Comparison of ENCODE assay signal across 2 cellular contexts in the genomic region with DNA sequence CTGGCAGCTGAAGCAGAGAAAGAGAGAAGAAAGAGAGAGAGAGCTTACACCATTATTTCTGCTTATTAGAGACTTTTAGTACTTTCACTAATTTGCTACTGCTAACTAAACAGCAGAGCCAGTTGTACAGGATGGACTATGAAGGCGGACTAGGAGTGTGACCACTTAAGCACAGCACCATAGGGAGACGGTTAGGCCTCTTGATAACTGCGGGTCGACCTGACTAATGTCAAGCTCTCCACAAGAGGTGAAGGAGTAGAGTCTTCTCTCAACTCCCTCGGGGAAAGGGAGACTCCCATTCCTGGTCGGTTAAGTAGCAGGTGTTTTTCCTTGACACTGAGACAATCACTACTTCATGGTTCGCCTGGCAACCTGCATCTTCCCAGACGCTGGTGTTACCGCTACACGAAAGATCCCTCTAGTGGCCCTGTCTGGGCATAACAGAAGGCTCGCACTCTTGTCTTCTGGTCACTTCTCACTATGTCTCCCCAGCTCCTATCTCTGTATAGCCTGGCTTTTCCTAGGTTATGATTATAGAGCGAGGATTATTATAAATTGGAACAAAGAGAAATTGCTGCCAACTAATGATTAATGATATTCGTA.
TF ChIP-seq lines count a peak whose summit lies in the region.

No MANE protein-coding gene starts in this region.

TF ChIP-seq in IMR-90, 13 proteins besides CTCF, POLR2A, EP300 and RAD21:
- no peak for TF ChIP-seq BHLHE40 (IDR thresholded peaks at IDR 0.05; ENCODE audit: low read depth, low read length)
- TF ChIP-seq, protein P1, sequence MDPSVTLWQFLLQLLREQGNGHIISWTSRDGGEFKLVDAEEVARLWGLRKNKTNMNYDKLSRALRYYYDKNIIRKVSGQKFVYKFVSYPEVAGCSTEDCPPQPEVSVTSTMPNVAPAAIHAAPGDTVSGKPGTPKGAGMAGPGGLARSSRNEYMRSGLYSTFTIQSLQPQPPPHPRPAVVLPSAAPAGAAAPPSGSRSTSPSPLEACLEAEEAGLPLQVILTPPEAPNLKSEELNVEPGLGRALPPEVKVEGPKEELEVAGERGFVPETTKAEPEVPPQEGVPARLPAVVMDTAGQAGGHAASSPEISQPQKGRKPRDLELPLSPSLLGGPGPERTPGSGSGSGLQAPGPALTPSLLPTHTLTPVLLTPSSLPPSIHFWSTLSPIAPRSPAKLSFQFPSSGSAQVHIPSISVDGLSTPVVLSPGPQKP (IDR thresholded peaks at IDR 0.05; ENCODE audit: borderline replicate concordance, low read depth, low read length), result no peak
- TF ChIP-seq SMC3 (IDR thresholded peaks at IDR 0.05; ENCODE audit: low read depth, low read length), result peak; percentile 41
- TF ChIP-seq RFX5 (IDR thresholded peaks at IDR 0.05; ENCODE audit: low read depth, low read length), result no peak
- no peak for TF ChIP-seq MXI1 (IDR thresholded peaks at IDR 0.05; ENCODE audit: borderline replicate concordance, low read depth, low read length)
- no peak for TF ChIP-seq FOS (IDR thresholded peaks at IDR 0.05; ENCODE audit: low read depth, low read length)

TF ChIP-seq in WTC11, 78 proteins besides CTCF, POLR2A, EP300 and RAD21:
- TF ChIP-seq FOXP1 (CRISPR knock-in tag; IDR thresholded peaks at IDR 0.05; ENCODE audit: borderline replicate concordance) (no peak), FOXJ3 (CRISPR knock-in tag; IDR thresholded peaks at IDR 0.05; ENCODE audit: borderline replicate concordance) (no peak), CREB1 (CRISPR knock-in tag; IDR thresholded peaks at IDR 0.05) (no peak), SP1 (CRISPR knock-in tag; conservative IDR thresholded peaks at IDR 0.05) (no peak), ZNF232 (CRISPR knock-in tag; IDR thresholded peaks at IDR 0.05) (no peak), FOXK1 (CRISPR knock-in tag; IDR thresholded peaks at IDR 0.05) (no peak), RELA (CRISPR knock-in tag; IDR thresholded peaks at IDR 0.05; ENCODE audit: borderline replicate concordance) (no peak), USF1 (CRISPR knock-in tag; IDR thresholded peaks at IDR 0.05) (no peak), ZNF138 (CRISPR knock-in tag; conservative IDR thresholded peaks at IDR 0.05) (no peak), GTF2I (CRISPR knock-in tag; conservative IDR thresholded peaks at IDR 0.05) (no peak), ZNF263 (CRISPR knock-in tag; IDR thresholded peaks at IDR 0.05; ENCODE audit: low read depth) (no peak), PRRX2 (CRISPR knock-in tag; IDR thresholded peaks at IDR 0.05) (no peak), E2F4 (CRISPR knock-in tag; IDR thresholded peaks at IDR 0.05; ENCODE audit: borderline replicate concordance, low read depth) (no peak), NFE2L1 (CRISPR knock-in tag; IDR thresholded peaks at IDR 0.05) (no peak)
- TF ChIP-seq, protein P2, sequence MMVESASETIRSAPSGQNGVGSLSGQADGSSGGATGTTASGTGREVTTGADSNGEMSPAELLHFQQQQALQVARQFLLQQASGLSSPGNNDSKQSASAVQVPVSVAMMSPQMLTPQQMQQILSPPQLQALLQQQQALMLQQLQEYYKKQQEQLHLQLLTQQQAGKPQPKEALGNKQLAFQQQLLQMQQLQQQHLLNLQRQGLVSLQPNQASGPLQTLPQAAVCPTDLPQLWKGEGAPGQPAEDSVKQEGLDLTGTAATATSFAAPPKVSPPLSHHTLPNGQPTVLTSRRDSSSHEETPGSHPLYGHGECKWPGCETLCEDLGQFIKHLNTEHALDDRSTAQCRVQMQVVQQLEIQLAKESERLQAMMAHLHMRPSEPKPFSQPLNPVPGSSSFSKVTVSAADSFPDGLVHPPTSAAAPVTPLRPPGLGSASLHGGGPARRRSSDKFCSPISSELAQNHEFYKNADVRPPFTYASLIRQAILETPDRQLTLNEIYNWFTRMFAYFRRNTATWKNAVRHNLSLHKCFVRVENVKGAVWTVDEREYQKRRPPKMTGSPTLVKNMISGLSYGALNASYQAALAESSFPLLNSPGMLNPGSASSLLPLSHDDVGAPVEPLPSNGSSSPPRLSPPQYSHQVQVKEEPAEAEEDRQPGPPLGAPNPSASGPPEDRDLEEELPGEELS (CRISPR knock-in tag; IDR thresholded peaks at IDR 0.05), result no peak
- TF ChIP-seq, protein P3, sequence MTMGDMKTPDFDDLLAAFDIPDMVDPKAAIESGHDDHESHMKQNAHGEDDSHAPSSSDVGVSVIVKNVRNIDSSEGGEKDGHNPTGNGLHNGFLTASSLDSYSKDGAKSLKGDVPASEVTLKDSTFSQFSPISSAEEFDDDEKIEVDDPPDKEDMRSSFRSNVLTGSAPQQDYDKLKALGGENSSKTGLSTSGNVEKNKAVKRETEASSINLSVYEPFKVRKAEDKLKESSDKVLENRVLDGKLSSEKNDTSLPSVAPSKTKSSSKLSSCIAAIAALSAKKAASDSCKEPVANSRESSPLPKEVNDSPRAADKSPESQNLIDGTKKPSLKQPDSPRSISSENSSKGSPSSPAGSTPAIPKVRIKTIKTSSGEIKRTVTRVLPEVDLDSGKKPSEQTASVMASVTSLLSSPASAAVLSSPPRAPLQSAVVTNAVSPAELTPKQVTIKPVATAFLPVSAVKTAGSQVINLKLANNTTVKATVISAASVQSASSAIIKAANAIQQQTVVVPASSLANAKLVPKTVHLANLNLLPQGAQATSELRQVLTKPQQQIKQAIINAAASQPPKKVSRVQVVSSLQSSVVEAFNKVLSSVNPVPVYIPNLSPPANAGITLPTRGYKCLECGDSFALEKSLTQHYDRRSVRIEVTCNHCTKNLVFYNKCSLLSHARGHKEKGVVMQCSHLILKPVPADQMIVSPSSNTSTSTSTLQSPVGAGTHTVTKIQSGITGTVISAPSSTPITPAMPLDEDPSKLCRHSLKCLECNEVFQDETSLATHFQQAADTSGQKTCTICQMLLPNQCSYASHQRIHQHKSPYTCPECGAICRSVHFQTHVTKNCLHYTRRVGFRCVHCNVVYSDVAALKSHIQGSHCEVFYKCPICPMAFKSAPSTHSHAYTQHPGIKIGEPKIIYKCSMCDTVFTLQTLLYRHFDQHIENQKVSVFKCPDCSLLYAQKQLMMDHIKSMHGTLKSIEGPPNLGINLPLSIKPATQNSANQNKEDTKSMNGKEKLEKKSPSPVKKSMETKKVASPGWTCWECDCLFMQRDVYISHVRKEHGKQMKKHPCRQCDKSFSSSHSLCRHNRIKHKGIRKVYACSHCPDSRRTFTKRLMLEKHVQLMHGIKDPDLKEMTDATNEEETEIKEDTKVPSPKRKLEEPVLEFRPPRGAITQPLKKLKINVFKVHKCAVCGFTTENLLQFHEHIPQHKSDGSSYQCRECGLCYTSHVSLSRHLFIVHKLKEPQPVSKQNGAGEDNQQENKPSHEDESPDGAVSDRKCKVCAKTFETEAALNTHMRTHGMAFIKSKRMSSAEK (CRISPR knock-in tag; IDR thresholded peaks at IDR 0.05; ENCODE audit: borderline replicate concordance), result no peak
- TF ChIP-seq, protein P4, sequence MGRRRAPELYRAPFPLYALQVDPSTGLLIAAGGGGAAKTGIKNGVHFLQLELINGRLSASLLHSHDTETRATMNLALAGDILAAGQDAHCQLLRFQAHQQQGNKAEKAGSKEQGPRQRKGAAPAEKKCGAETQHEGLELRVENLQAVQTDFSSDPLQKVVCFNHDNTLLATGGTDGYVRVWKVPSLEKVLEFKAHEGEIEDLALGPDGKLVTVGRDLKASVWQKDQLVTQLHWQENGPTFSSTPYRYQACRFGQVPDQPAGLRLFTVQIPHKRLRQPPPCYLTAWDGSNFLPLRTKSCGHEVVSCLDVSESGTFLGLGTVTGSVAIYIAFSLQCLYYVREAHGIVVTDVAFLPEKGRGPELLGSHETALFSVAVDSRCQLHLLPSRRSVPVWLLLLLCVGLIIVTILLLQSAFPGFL (CRISPR knock-in tag; IDR thresholded peaks at IDR 0.05; ENCODE audit: borderline replicate concordance), result no peak
